Comparison of ENCODE assay signal across 8 cellular contexts in genomic region chr9:107548298-107549142, GRCh38. TPM values are rescaled to one million over a fixed set of nuclear protein-coding genes. Genes with fewer than 3 reads are reported as not detected.
DNase-seq lines count a peak whose midpoint lies in the region; ATAC-seq and TF ChIP-seq lines count a peak whose summit lies in the region.
"Had no signal": no experiment of that assay in that cellular context is flagged by ENCODE, and none has a peak within 500 bp of the region (broad histone marks: within the 10 kb centered on the region; RNA-seq: fewer than 3 reads in every experiment).

No MANE protein-coding gene starts in this region.

- WGBS in right cardiac atrium = 41% methylated on average over 10 of the region's 10 CpGs

- peak overlapping the region; percentile 88 for H3K27ac ChIP-seq in right cardiac atrium (ENCODE audit: low read length)
- H3K27ac ChIP-seq in tibial artery = peak overlapping the region; percentile 26 to 33

- intact Hi-C loops in right cardiac atrium (cut with DNase I) = no loop called here
- intact Hi-C loops in tibial artery (cut with DNase I; ENCODE audit: low total_unique reads) = no loop called here

- in situ Hi-C loops in GM13976 (cut with MboI; ENCODE audit: low sequenced_read_pairs, unreplicated experiment) = no loop called here

- ATAC-seq in right cardiac atrium = peak; percentile 90 to 94
- no peak for ATAC-seq in GM18867 (IDR thresholded peaks at IDR 0.05; ENCODE audit: unreplicated experiment)

- H3K9me3 ChIP-seq in right cardiac atrium (ENCODE audit: control insufficient read depth, low read length) (no peaks in the 10 kb centered on the region), tibial artery (no peaks in the 10 kb centered on the region)

- H3K4me1 ChIP-seq in right cardiac atrium (ENCODE audit: control insufficient read depth, insufficient read depth, low read length) (peaks cover 3% of the 10 kb centered on the region), tibial artery (peaks cover 0 to 15% (median 3%) of the 10 kb centered on the region in 4 donors)

- TF ChIP-seq CTCF in tibial artery (IDR thresholded peaks at IDR 0.05) (no peak), GM20000 (IDR thresholded peaks at IDR 0.05; ENCODE audit: extremely low read depth, missing control alignments) (no peak), GM13976 (IDR thresholded peaks at IDR 0.05; ENCODE audit: borderline replicate concordance, control extremely low read depth, extremely low read depth, insufficient read depth, missing control alignments) (no peak)

- H3K4me3 ChIP-seq in right cardiac atrium (ENCODE audit: low read length) (peak overlapping the region; percentile 36), tibial artery (peak overlapping the region in 1 of 2 donors; percentile 12)

- DNase-seq in HS-27A (ENCODE audit: low read depth) (peak; percentile 53), amniotic epithelial cell (ENCODE audit: low read depth) (peak; percentile 93), right cardiac atrium (peak; percentile 42 to 69 (median 53)), tibial artery (peak; percentile 69 to 70), GM20000 (ENCODE audit: low spot score) (no peak), GM13976 (ENCODE audit: low spot score) (no peak)
- DNase-seq: activated CD4-positive, alpha-beta memory T cell treated with anti-CD3 and anti-CD28 coated beads for 36 hours had no signal

- H3K36me3 ChIP-seq in tibial artery = no peaks in the 10 kb centered on the region

- no peaks in the 10 kb centered on the region for H3K27me3 ChIP-seq in right cardiac atrium (ENCODE audit: control insufficient read depth, insufficient read depth)
- H3K27me3 ChIP-seq in tibial artery = no peaks in the 10 kb centered on the region

RNA-seq across cellular contexts. Expression of gene KLF4, which starts 59.0 kb away (rescaled TPM):
- total RNA-seq in right cardiac atrium = 10 to 100 TPM; 37.0 to 71.6 (median 44.0) TPM
- 44.1 TPM for polyA plus RNA-seq in right cardiac atrium

Comparison
In these comparisons a context has a peak if more than half of its experiments do, and no peak if none do; other contexts are left out.
1. DNase-seq: peak in HS-27A (single experiment), amniotic epithelial cell (single experiment), right cardiac atrium (3 of 3) and tibial artery (2 of 2); none in GM20000 (single experiment) and GM13976 (single experiment).